8 cellular contexts compared by ENCODE assay signal in the genomic region with DNA sequence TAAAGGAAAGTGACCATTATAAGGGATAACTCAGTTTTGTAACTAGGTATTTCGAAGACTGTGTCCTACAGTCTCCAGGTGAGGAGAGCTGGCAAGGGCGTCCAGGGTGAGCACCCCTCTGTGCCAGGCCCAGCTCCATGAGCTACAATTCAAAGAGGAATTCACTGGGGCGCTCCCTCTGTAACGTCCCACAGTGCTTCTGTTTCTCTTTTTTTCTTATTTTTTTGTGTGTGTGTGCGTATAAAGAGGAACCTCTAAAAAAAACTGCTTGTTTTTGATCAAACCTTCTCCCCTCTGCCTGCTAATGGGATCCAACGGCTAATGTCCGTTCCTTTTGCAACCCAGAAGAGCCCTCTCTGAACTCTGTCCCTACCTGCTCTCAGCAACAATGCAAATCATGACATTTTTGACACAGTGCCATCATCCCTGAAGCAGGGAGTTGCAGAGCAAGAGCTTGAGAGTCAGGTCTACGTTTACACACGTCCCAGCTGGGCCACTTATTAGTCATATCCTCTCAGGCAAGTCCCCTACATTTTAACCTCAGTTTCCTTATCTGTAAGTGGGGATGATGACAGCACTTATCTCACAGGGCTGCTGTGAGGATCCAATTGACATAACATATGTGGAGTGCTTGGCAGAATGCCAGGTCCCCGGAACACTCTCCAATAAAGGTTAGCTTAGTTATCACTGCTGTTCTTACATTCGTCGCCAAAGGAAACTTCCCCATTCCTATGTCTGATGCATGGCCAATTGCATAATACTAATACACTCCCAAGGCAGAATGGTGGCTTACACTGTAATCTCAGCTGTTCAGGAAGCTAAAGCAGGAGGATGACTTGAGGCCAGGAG. TPM values are rescaled to one million over a fixed set of nuclear protein-coding genes. Genes with fewer than 3 reads are reported as not detected.
DNase-seq lines count a peak whose midpoint lies in the region; ATAC-seq and TF ChIP-seq lines count a peak whose summit lies in the region.

No MANE protein-coding gene starts in this region.

- H3K4me1 Mint-ChIP-seq in effector memory CD8-positive, alpha-beta T cell (ENCODE audit: low read depth in 2 of 2), result no peaks in the 10 kb centered on the region
- peaks cover 25% of the 10 kb centered on the region in 2 donors for H3K4me1 Mint-ChIP-seq in natural killer cell treated with Interleukin-12 subunit alpha and Interleukin-12 subunit beta and Interleukin-15 and Interleukin-18, amount 100 ng/mL, for 72 hours (ENCODE audit: low read depth in 2 of 2)

- H3K4me3 ChIP-seq in BE2C (ENCODE audit: low read depth, low read length), result no peak overlapping the region
- no peak overlapping the region for H3K4me3 ChIP-seq in SK-N-MC

- H3K9ac ChIP-seq in SK-N-MC (ENCODE audit: insufficient read length), result no peak overlapping the region

- peaks cover 71% of the 10 kb centered on the region for H3K36me3 Mint-ChIP-seq in effector memory CD8-positive, alpha-beta T cell (ENCODE audit: insufficient read depth)
- H3K36me3 Mint-ChIP-seq in natural killer cell treated with Interleukin-12 subunit alpha and Interleukin-12 subunit beta and Interleukin-15 and Interleukin-18, amount 100 ng/mL, for 72 hours, result peaks cover 33% of the 10 kb centered on the region

- ATAC-seq in effector memory CD8-positive, alpha-beta T cell (replicated peaks), result peak; percentile 36
- ATAC-seq in natural killer cell treated with Interleukin-12 subunit alpha and Interleukin-12 subunit beta and Interleukin-15 and Interleukin-18, amount 100 ng/mL, for 72 hours, result peak; percentile 97 to 98
- ATAC-seq in HG03159 (IDR thresholded peaks at IDR 0.05; ENCODE audit: unreplicated experiment) (no peak), HG03521 (IDR thresholded peaks at IDR 0.05; ENCODE audit: unreplicated experiment) (no peak)

- H3K4me3 Mint-ChIP-seq in effector memory CD8-positive, alpha-beta T cell, result no peak overlapping the region
- H3K4me3 Mint-ChIP-seq in natural killer cell treated with Interleukin-12 subunit alpha and Interleukin-12 subunit beta and Interleukin-15 and Interleukin-18, amount 100 ng/mL, for 72 hours, result peak overlapping the region; percentile 42

- H3K27me3 ChIP-seq in BE2C, result no peaks in the 10 kb centered on the region

- peaks cover 4% of the 10 kb centered on the region for H3K4me1 ChIP-seq in BE2C

- H3K9me3 ChIP-seq in BE2C, result no peaks in the 10 kb centered on the region
- no peaks in the 10 kb centered on the region for H3K9me3 ChIP-seq in SK-N-MC (ENCODE audit: low read depth, low read length)

- TF ChIP-seq CTCF in BE2C (IDR thresholded peaks at IDR 0.05; ENCODE audit: low read depth, low read length), result no peak

- no peaks in the 10 kb centered on the region for H3K27me3 Mint-ChIP-seq in effector memory CD8-positive, alpha-beta T cell
- no peaks in the 10 kb centered on the region for H3K27me3 Mint-ChIP-seq in natural killer cell treated with Interleukin-12 subunit alpha and Interleukin-12 subunit beta and Interleukin-15 and Interleukin-18, amount 100 ng/mL, for 72 hours

- H3K27ac ChIP-seq in SK-N-MC, result no peak overlapping the region

- peak overlapping the region in 1 of 2 donors; percentile 35 for H3K27ac Mint-ChIP-seq in effector memory CD8-positive, alpha-beta T cell
- H3K27ac Mint-ChIP-seq in natural killer cell treated with Interleukin-12 subunit alpha and Interleukin-12 subunit beta and Interleukin-15 and Interleukin-18, amount 100 ng/mL, for 72 hours, result peak overlapping the region; percentile 69 to 93

- H3K9me3 Mint-ChIP-seq in effector memory CD8-positive, alpha-beta T cell, result no peaks in the 10 kb centered on the region
- no peaks in the 10 kb centered on the region for H3K9me3 Mint-ChIP-seq in natural killer cell treated with Interleukin-12 subunit alpha and Interleukin-12 subunit beta and Interleukin-15 and Interleukin-18, amount 100 ng/mL, for 72 hours

- peaks cover 33% of the 10 kb centered on the region for H3K36me3 ChIP-seq in BE2C
- peaks cover 41% of the 10 kb centered on the region for H3K36me3 ChIP-seq in SK-N-MC (ENCODE audit: insufficient read depth, low read length)

- DNase-seq in BE2C (peak; percentile 91), GM19240 (ENCODE audit: insufficient read length, low spot score) (peak; percentile 47), Kasumi-1 (lab: John Stamatoyannopoulos, UW) (peak; percentile 97 to 99), SK-N-MC (ENCODE audit: low read depth, low spot score) (peak; percentile 30)
- no peak for DNase-seq in effector memory CD8-positive, alpha-beta T cell
- peak; percentile 74 for DNase-seq in natural killer cell treated with Interleukin-12 subunit alpha and Interleukin-12 subunit beta and Interleukin-15 and Interleukin-18, amount 100 ng/mL, for 72 hours (ENCODE audit: low spot score)

RNA-seq across cellular contexts. Expression of gene ASCC2, which starts 16.9 kb away (rescaled TPM):
- 148 TPM for polyA plus RNA-seq in BE2C (2012; ENCODE audit: insufficient read depth, insufficient read length, low read depth)
- 100 to 1,000 TPM; 102 to 124 TPM for total RNA-seq in natural killer cell treated with Interleukin-12 subunit alpha and Interleukin-12 subunit beta and Interleukin-15 and Interleukin-18, amount 100 ng/mL, for 72 hours

RNA-seq across cellular contexts. Expression of gene UQCR10, which starts 54.0 kb away (rescaled TPM):
- polyA plus RNA-seq in BE2C (2012; ENCODE audit: insufficient read depth, insufficient read length, low read depth), result 801 TPM
- 10 to 100 TPM; 59.1 to 86.2 TPM for total RNA-seq in natural killer cell treated with Interleukin-12 subunit alpha and Interleukin-12 subunit beta and Interleukin-15 and Interleukin-18, amount 100 ng/mL, for 72 hours

RNA-seq across cellular contexts. Expression of gene ZMAT5, which starts 54.4 kb away (rescaled TPM):
- polyA plus RNA-seq in BE2C (2012; ENCODE audit: insufficient read depth, insufficient read length, low read depth), result 49.6 TPM
- 10 to 100 TPM; 17.3 to 34.4 TPM for total RNA-seq in natural killer cell treated with Interleukin-12 subunit alpha and Interleukin-12 subunit beta and Interleukin-15 and Interleukin-18, amount 100 ng/mL, for 72 hours

Comparison
In these comparisons a context has a peak if more than half of its experiments do, and no peak if none do; other contexts are left out.
1. DNase-seq: peak in BE2C (single experiment), GM19240 (single experiment), Kasumi-1 (2 of 2), SK-N-MC (single experiment) and natural killer cell treated with Interleukin-12 subunit alpha and Interleukin-12 subunit beta and Interleukin-15 and Interleukin-18, amount 100 ng/mL, for 72 hours (single experiment); none in effector memory CD8-positive, alpha-beta T cell (0 of 3).
2. ATAC-seq: peak in effector memory CD8-positive, alpha-beta T cell (single experiment) and natural killer cell treated with Interleukin-12 subunit alpha and Interleukin-12 subunit beta and Interleukin-15 and Interleukin-18, amount 100 ng/mL, for 72 hours (2 of 2); none in HG03159 (single experiment) and HG03521 (single experiment).